In the genomic region with DNA sequence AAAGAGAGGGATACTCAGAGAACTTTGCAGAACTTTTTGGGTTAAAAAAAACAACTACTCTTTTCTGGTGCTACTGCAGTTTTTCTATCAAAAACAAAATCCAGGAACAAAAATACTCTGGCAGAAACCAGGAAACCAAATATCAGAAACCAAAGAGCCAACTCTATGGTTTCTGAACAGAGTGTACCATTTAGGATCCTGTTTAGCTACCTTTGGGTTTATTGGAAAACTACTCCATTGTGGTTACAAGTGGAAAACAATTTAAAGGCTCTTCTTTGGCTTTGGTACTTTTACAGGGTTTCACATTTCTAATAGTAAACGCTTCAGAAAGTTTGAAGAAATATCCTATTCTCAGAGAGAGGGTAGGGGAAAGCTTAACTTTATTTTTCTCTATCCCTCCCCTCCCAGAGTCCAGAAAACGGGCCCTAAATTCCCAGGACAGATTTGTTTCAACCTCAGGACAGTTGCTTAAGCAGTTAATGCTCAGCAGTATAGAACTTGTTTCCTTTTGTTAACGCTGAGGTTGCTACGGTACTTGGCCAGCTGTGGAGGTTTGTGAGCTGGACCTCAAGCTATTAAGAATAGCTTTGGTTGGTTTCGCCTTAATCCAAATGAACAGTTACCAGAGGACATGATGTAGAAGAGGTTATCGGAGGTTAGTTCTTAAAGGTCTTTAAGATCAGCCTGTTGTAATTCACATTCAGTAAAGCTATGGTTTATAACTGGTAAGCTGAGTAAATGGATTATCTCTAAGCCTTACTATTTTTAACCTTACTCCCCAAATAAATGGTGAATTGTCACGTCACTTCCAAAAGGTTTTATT, we compare ENCODE assay signal across 9 cellular contexts. TPM values are rescaled to one million over a fixed set of nuclear protein-coding genes. Genes with fewer than 3 reads are reported as not detected.
DNase-seq lines count a peak whose midpoint lies in the region; ATAC-seq, FAIRE-seq and TF ChIP-seq lines count a peak whose summit lies in the region.
"Had no signal": no experiment of that assay in that cellular context is flagged by ENCODE, and none has a peak within 500 bp of the region (broad histone marks: within the 10 kb centered on the region; RNA-seq: fewer than 3 reads in every experiment).

No MANE protein-coding gene starts in this region.

- FAIRE-seq in RCC 7860 (lab: Jason Lieb, UNC) = no peak

- no peaks in the 10 kb centered on the region for H3K9me3 ChIP-seq in muscle layer of duodenum (ENCODE audit: control insufficient read depth in 1 of 2, low read length in 2 of 2)
- H3K9me3 ChIP-seq in upper lobe of left lung = peaks cover 0 to 3% (median 0%) of the 10 kb centered on the region in 4 donors
- H3K9me3 ChIP-seq in body of pancreas = no peaks in the 10 kb centered on the region

- peaks cover 0 to 6% of the 10 kb centered on the region in 2 donors for H3K36me3 ChIP-seq in muscle layer of duodenum (ENCODE audit: control insufficient read depth in 1 of 2, insufficient read depth in 2 of 2, low read length in 2 of 2)
- no peaks in the 10 kb centered on the region for H3K36me3 ChIP-seq in upper lobe of left lung
- H3K36me3 ChIP-seq in body of pancreas (replicated peaks in 1 of 2; ENCODE audit: insufficient read depth in 1 of 2, low read depth in 2 of 2) = no peaks in the 10 kb centered on the region

- DNase-seq in RCC 7860 (ENCODE audit: low spot score) = peak; percentile 52
- no peak for DNase-seq in epithelial cell of prostate (ENCODE audit: low read depth, low spot score)
- DNase-seq in upper lobe of left lung = no peak
- DNase-seq in LoVo (ENCODE audit: low spot score) = no peak
- no peak for DNase-seq in superior temporal gyrus (ENCODE audit: extremely low spot score)
- no peak for DNase-seq in body of pancreas
- DNase-seq: foreskin melanocyte had no signal

- peaks cover 23 to 52% of the 10 kb centered on the region in 2 donors for H3K4me1 ChIP-seq in muscle layer of duodenum (ENCODE audit: control insufficient read depth in 1 of 2, insufficient read depth in 2 of 2, low read length in 2 of 2)
- H3K4me1 ChIP-seq in upper lobe of left lung = peaks cover 40 to 68% (median 50%) of the 10 kb centered on the region in 4 donors
- H3K4me1 ChIP-seq in body of pancreas = peaks cover 66% of the 10 kb centered on the region

- H3K27me3 ChIP-seq in muscle layer of duodenum (ENCODE audit: low read depth, low read length) (no peaks in the 10 kb centered on the region), upper lobe of left lung (no peaks in the 10 kb centered on the region), body of pancreas (no peaks in the 10 kb centered on the region)

- H3K27ac ChIP-seq in epithelial cell of prostate = peak overlapping the region; percentile 52
- H3K27ac ChIP-seq in muscle layer of duodenum (ENCODE audit: low read length) = peak overlapping the region; percentile 67
- peak overlapping the region in 3 of 4 donors; percentile 8 to 71 (median 24) for H3K27ac ChIP-seq in upper lobe of left lung
- peak overlapping the region in 1 of 4 donors; percentile 32 for H3K27ac ChIP-seq in body of pancreas
- H3K27ac ChIP-seq: SK-N-MC had no signal

- TF ChIP-seq EP300 in upper lobe of left lung (IDR thresholded peaks at IDR 0.05) = no peak

- ATAC-seq in upper lobe of left lung (ENCODE audit: low FRiP score in 2 of 2) (peak in 1 of 2 donors; percentile 49), body of pancreas (no peak)

- TF ChIP-seq POLR2A in upper lobe of left lung (IDR thresholded peaks at IDR 0.05) (no peak), body of pancreas (IDR thresholded peaks at IDR 0.05) (no peak)

- no peak overlapping the region for H3K4me3 ChIP-seq in muscle layer of duodenum (ENCODE audit: low read depth in 1 of 2, low read length in 2 of 2)
- H3K4me3 ChIP-seq in upper lobe of left lung = no peak overlapping the region
- H3K4me3 ChIP-seq in body of pancreas = no peak overlapping the region
- H3K4me3 ChIP-seq: SK-N-MC had no signal

- intact Hi-C loops in body of pancreas (cut with DNase I) = no loop called here

- no peak for TF ChIP-seq CTCF in upper lobe of left lung (IDR thresholded peaks at IDR 0.05)
- TF ChIP-seq CTCF in body of pancreas (IDR thresholded peaks at IDR 0.05) = no peak

- 78 to 80% methylated on average over 7 of the region's 7 CpGs for WGBS in upper lobe of left lung, 2 donors
- 64 to 71% methylated on average over 7 of the region's 7 CpGs for WGBS in body of pancreas, 2 donors

RNA-seq across cellular contexts. Expression of a gene that starts 47.9 kb away (rescaled TPM):
- 100 to 1,000 TPM in 1 of 6 donors, 10 to 100 TPM in 5; 52.6 to 101 (median 71.9) TPM for total RNA-seq in upper lobe of left lung
- 10 to 100 TPM; 62.8 to 69.5 TPM for total RNA-seq in body of pancreas
